Comparison of ENCODE assay signal across 15 cellular contexts in genomic region chr17:73349138-73349537, GRCh38. TPM values are rescaled to one million over a fixed set of nuclear protein-coding genes. Genes with fewer than 3 reads are reported as not detected.
A peak's percentile ranks its signal among the peaks of the same experiment; 100 is the strongest.
DNase-seq lines count a peak whose midpoint lies in the region; ATAC-seq and FAIRE-seq lines count a peak whose summit lies in the region.
"Had no signal": no experiment of that assay in that cellular context is flagged by ENCODE, and none has a peak within 500 bp of the region (broad histone marks: within the 10 kb centered on the region; RNA-seq: fewer than 3 reads in every experiment).

No MANE protein-coding gene starts in this region.

- ATAC-seq in GM19397 (IDR thresholded peaks at IDR 0.05; ENCODE audit: unreplicated experiment) (no peak), HG03280 (IDR thresholded peaks at IDR 0.05; ENCODE audit: unreplicated experiment) (no peak)

- FAIRE-seq in HTR-8/SVneo (lab: Jason Lieb, UNC): no peak
- FAIRE-seq: endometrium, keratinocyte had no signal

- H3K36me3 ChIP-seq in H7 (replicated peaks; ENCODE audit: control insufficient read depth, insufficient read depth, low read length): no peaks in the 10 kb centered on the region
- H3K36me3 ChIP-seq: BE2C, thoracic aorta had no signal

- H3K4me3 ChIP-seq in H7 (ENCODE audit: insufficient read depth, low read depth, low read length): no peak overlapping the region
- H3K4me3 ChIP-seq: thoracic aorta had no signal

- DNase-seq in H7 (peak; percentile 65), cerebellar cortex (ENCODE audit: low spot score) (peak; percentile 43), hippocampal formation (lab: John Stamatoyannopoulos, UW) (peak; percentile 77 to 84), pons (ENCODE audit: low spot score) (peak; percentile 95), HTR-8/SVneo (ENCODE audit: insufficient read length, low spot score) (no peak)
- no peak for DNase-seq in stimulated activated naive CD4-positive, alpha-beta T cell (lab: John Stamatoyannopoulos, UW)
- DNase-seq: activated naive CD8-positive, alpha-beta T cell treated with anti-CD3 and anti-CD28 coated beads, Interleukin-2, amount 10 ng/mL, durations not matched to agents 7 days and 5 days; BE2C; NCI-H187 treated with DMSO at 0.1 percent for 48 hours; T-helper 2 cell had no signal

- no peaks in the 10 kb centered on the region for H3K27me3 ChIP-seq in H7 (ENCODE audit: control insufficient read depth, insufficient read depth, low read length)
- H3K27me3 ChIP-seq: BE2C had no signal

RNA-seq across cellular contexts. Expression of gene CDC42EP4, which starts 37.3 kb away (rescaled TPM):
- total RNA-seq in H7 (2014; rRNA removed; shearing (Covaris generic)): 30.7 and 32.7 TPM in 2 replicates

Comparison
In these comparisons a context has a peak if more than half of its experiments do, and no peak if none do; other contexts are left out.
1. DNase-seq: peak in H7 (single experiment), cerebellar cortex (single experiment), hippocampal formation (2 of 2) and pons (single experiment); none in HTR-8/SVneo (single experiment) and stimulated activated naive CD4-positive, alpha-beta T cell (0 of 6).